ENCODE assay signal across 8 cellular contexts in genomic region chr7:1027285-1028043, GRCh38. TPM values are rescaled to one million over a fixed set of nuclear protein-coding genes. Genes with fewer than 3 reads are reported as not detected.
A peak's percentile ranks its signal among the peaks of the same experiment; 100 is the strongest.
DNase-seq lines count a peak whose midpoint lies in the region; ATAC-seq and TF ChIP-seq lines count a peak whose summit lies in the region.

No MANE protein-coding gene starts in this region.

- H3K36me3 Mint-ChIP-seq in activated T-cell treated with anti-CD3 and anti-CD28 coated beads, Interleukin-2, amount 50 U/mL, for 72 hours (ENCODE audit: insufficient read depth in 2 of 2) = peaks cover 0 to under 1% of the 10 kb centered on the region in 2 donors

- H3K27me3 ChIP-seq in heart right ventricle (no peaks in the 10 kb centered on the region), rectal smooth muscle tissue (ENCODE audit: control insufficient read depth, insufficient read depth, low read length) (no peaks in the 10 kb centered on the region)

- peak overlapping the region; percentile 69 to 94 (median 92) for H3K27ac ChIP-seq in heart right ventricle
- peak overlapping the region; percentile 95 for H3K27ac ChIP-seq in rectal smooth muscle tissue (ENCODE audit: low read depth, low read length)

- peak overlapping the region; percentile 49 to 95 (median 76) for H3K4me3 ChIP-seq in heart right ventricle
- H3K4me3 ChIP-seq in rectal smooth muscle tissue (ENCODE audit: low read length) = peak overlapping the region; percentile 80

- no peaks in the 10 kb centered on the region for H3K9me3 ChIP-seq in heart right ventricle

- H3K36me3 ChIP-seq in heart right ventricle = peaks cover 0 to 25% (median 0%) of the 10 kb centered on the region in 9 donors
- H3K36me3 ChIP-seq in rectal smooth muscle tissue (ENCODE audit: control insufficient read depth, insufficient read depth, low read length) = no peaks in the 10 kb centered on the region

- H3K27me3 Mint-ChIP-seq in activated T-cell treated with anti-CD3 and anti-CD28 coated beads, Interleukin-2, amount 50 U/mL, for 72 hours (ENCODE audit: low read depth) = no peaks in the 10 kb centered on the region

- intact Hi-C loops in heart right ventricle (cut with DNase I) = loop anchor here in 2 of 10 donors (5.0 kb wide), 1 partner anchor 35 kb away; no protein-coding TSS in a partner anchor

- H3K9ac ChIP-seq in rectal smooth muscle tissue (ENCODE audit: low read length) = peak overlapping the region; percentile 30

- peaks cover 3 to 39% (median 19%) of the 10 kb centered on the region in 9 donors for H3K4me1 ChIP-seq in heart right ventricle
- peaks cover 15% of the 10 kb centered on the region for H3K4me1 ChIP-seq in rectal smooth muscle tissue (ENCODE audit: control insufficient read depth, insufficient read depth, low read length)

- H3K4me1 Mint-ChIP-seq in activated T-cell treated with anti-CD3 and anti-CD28 coated beads, Interleukin-2, amount 50 U/mL, for 72 hours (ENCODE audit: low read depth) = peaks cover 13% of the 10 kb centered on the region

- WGBS in heart right ventricle, 2 donors = 14 to 17% methylated on average over 66 to 68 of the region's 68 CpGs

- no peak for TF ChIP-seq CTCF in heart right ventricle (IDR thresholded peaks at IDR 0.05)

- H3K9me3 Mint-ChIP-seq in activated T-cell treated with anti-CD3 and anti-CD28 coated beads, Interleukin-2, amount 50 U/mL, for 72 hours = peaks cover 0 to 2% of the 10 kb centered on the region in 2 donors

- H3K4me3 Mint-ChIP-seq in activated T-cell treated with anti-CD3 and anti-CD28 coated beads, Interleukin-2, amount 50 U/mL, for 72 hours = peak overlapping the region; percentile 48 to 62

- DNase-seq in activated T-cell treated with anti-CD3 and anti-CD28 coated beads, Interleukin-2, amount 50 U/mL, for 1 hour = peak; percentile 26
- no peak for DNase-seq in activated T-cell treated with anti-CD3 and anti-CD28 coated beads for 4 hours
- no peak for DNase-seq in activated T-cell treated with anti-CD3 and anti-CD28 coated beads, Interleukin-2, amount 50 U/mL, for 72 hours
- no peak for DNase-seq in heart right ventricle
- DNase-seq in hippocampal formation (lab: John Stamatoyannopoulos, UW) = no peak

- H3K27ac Mint-ChIP-seq in activated T-cell treated with anti-CD3 and anti-CD28 coated beads, Interleukin-2, amount 50 U/mL, for 72 hours = no peak overlapping the region

- ATAC-seq in HG03342 (IDR thresholded peaks at IDR 0.05; ENCODE audit: unreplicated experiment) (peak; percentile 1), heart right ventricle (peak in 3 of 8 donors; percentile 0 to 13 (median 12)), GM18870 (IDR thresholded peaks at IDR 0.05; ENCODE audit: unreplicated experiment) (no peak)
- ATAC-seq in activated T-cell treated with anti-CD3 and anti-CD28 coated beads, Interleukin-2, amount 50 U/mL, for 72 hours (replicated peaks in 1 of 2) = no peak

RNA-seq across cellular contexts. Expression of gene GPR146, which starts 16.9 kb away (rescaled TPM):
- 1 to 10 TPM in 1 of 2 donors, under 1 TPM in 1; 0.91 to 2.7 TPM for total RNA-seq in activated T-cell treated with anti-CD3 and anti-CD28 coated beads, Interleukin-2, amount 50 U/mL, for 72 hours
- total RNA-seq in heart right ventricle = 10 to 100 TPM; 15.1 to 34.5 (median 22.7) TPM
- 10 to 100 TPM; 13.3 to 28.7 TPM for polyA plus RNA-seq in heart right ventricle

RNA-seq across cellular contexts. Expression of gene CYP2W1, which starts 44.5 kb away (rescaled TPM):
- not detected for total RNA-seq in activated T-cell treated with anti-CD3 and anti-CD28 coated beads, Interleukin-2, amount 50 U/mL, for 72 hours
- total RNA-seq in heart right ventricle = not detected
- polyA plus RNA-seq in heart right ventricle = not detected

RNA-seq across cellular contexts. Expression of gene COX19, which starts 52.1 kb away (rescaled TPM):
- total RNA-seq in activated T-cell treated with anti-CD3 and anti-CD28 coated beads, Interleukin-2, amount 50 U/mL, for 72 hours = 10 to 100 TPM; 20.8 to 28.4 TPM
- 1 to 10 TPM; 3.7 to 9.1 (median 6.1) TPM for total RNA-seq in heart right ventricle
- polyA plus RNA-seq in heart right ventricle = 1 to 10 TPM; 4.7 to 6.9 TPM

Comparison
In these comparisons a context has a peak if more than half of its experiments do, and no peak if none do; other contexts are left out.
1. RNA of gene GPR146, which starts 16.9 kb away (total RNA-seq): 15.1 to 34.5 TPM in heart right ventricle; 0.91 to 2.7 TPM in activated T-cell treated with anti-CD3 and anti-CD28 coated beads, Interleukin-2, amount 50 U/mL, for 72 hours; every median in the first group is over 4 times any median in the second.